In the genomic region with DNA sequence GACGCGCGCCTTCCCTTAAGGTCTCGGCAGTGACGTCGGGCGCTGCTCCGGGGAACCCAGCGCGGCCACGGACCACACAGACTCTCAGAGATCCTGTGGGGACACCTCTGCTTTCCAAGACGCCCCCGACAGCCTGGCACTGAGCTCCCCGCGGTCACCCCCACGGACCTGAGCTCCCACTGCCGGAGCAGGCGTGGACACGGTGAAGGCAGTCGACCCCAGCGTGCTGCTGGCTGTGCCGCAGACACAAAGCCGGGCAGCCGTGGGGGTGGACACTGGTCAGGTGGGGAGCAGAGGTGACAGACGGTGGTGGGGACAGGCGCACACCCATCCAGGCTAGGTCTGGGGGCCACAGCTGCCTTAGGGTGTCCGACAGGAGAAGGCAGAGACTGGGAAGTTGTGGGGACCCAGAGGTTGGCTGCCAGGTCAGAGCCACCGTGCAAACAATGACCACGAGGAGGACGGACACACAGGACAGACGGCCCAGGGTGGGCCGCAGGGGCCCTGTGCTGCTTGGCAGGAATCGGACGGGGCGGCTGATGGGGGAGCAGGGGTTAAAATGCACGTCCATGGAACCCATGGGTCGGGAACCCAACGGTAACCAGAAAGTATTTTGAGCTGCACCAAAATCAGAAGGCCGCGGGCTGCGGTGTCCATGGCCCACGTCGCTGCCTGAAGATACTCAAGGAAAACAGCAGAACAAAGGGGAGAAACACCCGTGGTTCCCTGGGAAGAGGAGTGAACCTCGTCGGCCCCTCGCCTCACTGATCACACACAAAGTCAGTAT, we compare ENCODE assay signal across 18 cellular contexts.
"Had no signal": no experiment of that assay in that cellular context is flagged by ENCODE, and none has a peak within 500 bp of the region (broad histone marks: within the 10 kb centered on the region; RNA-seq: fewer than 3 reads in every experiment).

No MANE protein-coding gene starts in this region.

- H3K27me3 ChIP-seq: ovary had no signal

- H3K27me3 Mint-ChIP-seq: activated CD8-positive, alpha-beta memory T cell treated with anti-CD3 and anti-CD28 coated beads, Interleukin-2, amount 10 ng/mL, durations not matched to agents 7 days and 5 days; T-cell had no signal

- H3K36me3 ChIP-seq: ovary had no signal

- H3K9me3 Mint-ChIP-seq: activated naive CD4-positive, alpha-beta T cell treated with anti-CD3 and anti-CD28 coated beads for 36 hours; activated T-cell treated with anti-CD3 and anti-CD28 coated beads, Interleukin-2, amount 50 U/mL, for 4 hours; T-cell had no signal

- H3K27ac Mint-ChIP-seq: activated CD4-positive, alpha-beta memory T cell treated with anti-CD3 and anti-CD28 coated beads, Interleukin-2, amount 10 ng/mL, durations not matched to agents 7 days and 5 days; activated CD8-positive, alpha-beta memory T cell treated with anti-CD3 and anti-CD28 coated beads, Interleukin-2, amount 10 ng/mL, durations not matched to agents 7 days and 5 days; activated naive CD4-positive, alpha-beta T cell treated with anti-CD3 and anti-CD28 coated beads for 36 hours; dendritic cell treated with granulocyte-macrophage colony-stimulating factor and Interleukin-4, amounts not matched to agents 40 ng/mL and 50 ng/mL, for 4 days; T-cell had no signal

- H3K9me3 ChIP-seq: ascending aorta, esophagus muscularis mucosa, gastroesophageal sphincter, ovary, tibial artery had no signal

- ATAC-seq: activated CD8-positive, alpha-beta memory T cell treated with anti-CD3 and anti-CD28 coated beads, Interleukin-2, amount 10 ng/mL, durations not matched to agents 7 days and 5 days; activated T-cell treated with anti-CD3 and anti-CD28 coated beads, Interleukin-2, amount 50 U/mL, for 4 hours; gastroesophageal sphincter; left colon; SK-N-SH treated with all-trans-retinoic acid at 6 μM for 48 hours; stimulated activated naive CD8-positive, alpha-beta T cell treated with anti-CD3 and anti-CD28 coated beads, Interleukin-15, Interleukin-2, amounts not matched to agents 100 U/mL and 50 U/mL, for 24 hours; T-cell had no signal

- H3K4me1 ChIP-seq: ascending aorta had no signal

- H3K27ac ChIP-seq: ascending aorta, esophagus muscularis mucosa, gastroesophageal sphincter, ovary, tibial artery had no signal

- H3K4me3 Mint-ChIP-seq: activated CD4-positive, alpha-beta memory T cell treated with anti-CD3 and anti-CD28 coated beads, Interleukin-2, amount 10 ng/mL, durations not matched to agents 7 days and 5 days; activated CD8-positive, alpha-beta memory T cell treated with anti-CD3 and anti-CD28 coated beads, Interleukin-2, amount 10 ng/mL, durations not matched to agents 7 days and 5 days; activated naive CD4-positive, alpha-beta T cell treated with anti-CD3 and anti-CD28 coated beads for 36 hours; activated T-cell treated with anti-CD3 and anti-CD28 coated beads, Interleukin-2, amount 50 U/mL, for 4 hours; dendritic cell treated with granulocyte-macrophage colony-stimulating factor and Interleukin-4, amounts not matched to agents 40 ng/mL and 50 ng/mL, for 4 days; T-cell had no signal

- DNase-seq: activated CD4-positive, alpha-beta memory T cell treated with anti-CD3 and anti-CD28 coated beads, Interleukin-2, amount 10 ng/mL, durations not matched to agents 7 days and 5 days; activated CD4-positive, alpha-beta T cell treated with anti-CD3 and anti-CD28 coated beads for 48 hours; activated CD8-positive, alpha-beta memory T cell treated with anti-CD3 and anti-CD28 coated beads, Interleukin-2, amount 10 ng/mL, durations not matched to agents 7 days and 5 days; activated naive CD4-positive, alpha-beta T cell treated with anti-CD3 and anti-CD28 coated beads for 36 hours; activated T-cell treated with anti-CD3 and anti-CD28 coated beads, Interleukin-2, amount 50 U/mL, for 4 hours; cerebellar nuclear complex; effector CD8-positive, alpha-beta T cell; stimulated activated naive CD8-positive, alpha-beta T cell treated with anti-CD3 and anti-CD28 coated beads, Interleukin-15, Interleukin-2, amounts not matched to agents 100 U/mL and 50 U/mL, for 24 hours; substantia nigra; T-cell; tibial artery had no signal

- H3K4me3 ChIP-seq: ascending aorta, esophagus muscularis mucosa, gastroesophageal sphincter, ovary, tibial artery had no signal

- H3K4me1 Mint-ChIP-seq: activated CD4-positive, alpha-beta memory T cell treated with anti-CD3 and anti-CD28 coated beads, Interleukin-2, amount 10 ng/mL, durations not matched to agents 7 days and 5 days; activated CD8-positive, alpha-beta memory T cell treated with anti-CD3 and anti-CD28 coated beads, Interleukin-2, amount 10 ng/mL, durations not matched to agents 7 days and 5 days had no signal
